Comparison of ENCODE assay signal across 12 cellular contexts in the genomic region with DNA sequence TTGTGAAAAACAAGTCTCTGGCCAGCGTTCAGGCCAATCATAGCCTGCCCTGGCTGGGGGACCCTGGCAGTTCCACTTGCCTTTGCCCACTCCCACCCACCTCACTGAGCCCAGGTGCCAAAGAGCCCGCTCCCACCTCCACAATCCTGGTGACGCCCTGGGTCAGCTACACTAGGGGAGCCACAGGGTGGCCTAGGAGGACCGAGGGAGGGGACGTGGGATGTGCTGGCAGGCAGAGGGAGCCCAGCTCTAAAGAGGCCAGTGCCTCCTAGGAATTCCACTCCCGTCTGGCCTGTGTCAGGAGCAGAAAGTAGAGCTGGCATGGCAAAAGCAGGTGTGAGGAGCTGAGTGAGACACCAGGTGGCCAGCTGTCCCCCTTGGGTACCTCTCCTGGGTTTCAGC. TPM values are rescaled to one million over a fixed set of nuclear protein-coding genes. Genes with fewer than 3 reads are reported as not detected.
A peak's percentile ranks its signal among the peaks of the same experiment; 100 is the strongest.
DNase-seq lines count a peak whose midpoint lies in the region; ATAC-seq and TF ChIP-seq lines count a peak whose summit lies in the region.
"Had no signal": no experiment of that assay in that cellular context is flagged by ENCODE, and none has a peak within 500 bp of the region (broad histone marks: within the 10 kb centered on the region; RNA-seq: fewer than 3 reads in every experiment).

No MANE protein-coding gene starts in this region.

- no peak overlapping the region for H3K56ac ChIP-seq in H9 (ENCODE audit: insufficient read length, low read depth, low read length)

- no peak overlapping the region for H3K27ac Mint-ChIP-seq in H9
- H3K27ac Mint-ChIP-seq: T-cell had no signal

- H3K9ac ChIP-seq in SK-N-SH (no peak overlapping the region), H9 (ENCODE audit: extremely low read depth, insufficient read length, low read length) (no peak overlapping the region)

- no peak overlapping the region for H3K23ac ChIP-seq in H9 (ENCODE audit: insufficient read length, low read depth, low read length)

- H3K4me2 ChIP-seq in SK-N-SH (no peak overlapping the region), H9 (ENCODE audit: insufficient read depth, insufficient read length, low read length) (no peak overlapping the region)

- WGBS in esophagus muscularis mucosa: 40% methylated on average over 6 of the region's 6 CpGs
- WGBS in lung, 2 donors: 65 to 80% methylated on average over 6 of the region's 6 CpGs
- WGBS in SK-N-SH (ENCODE audit: low lambda C conversion rate): 90% methylated on average over 6 of the region's 6 CpGs
- no CpG with 5 or more reads among the region's 6 CpGs for WGBS in H9 (ENCODE audit: extremely low coverage, insufficient read length, low lambda C conversion rate)

- H3K27me3 Mint-ChIP-seq in H9 (ENCODE audit: low read depth): peaks cover 7% of the 10 kb centered on the region

- TF ChIP-seq EP300 in esophagus muscularis mucosa (IDR thresholded peaks at IDR 0.05) (no peak), SK-N-SH (IDR thresholded peaks at IDR 0.05; ENCODE audit: borderline replicate concordance in 1 of 2, low read depth in 1 of 2, low read length in 1 of 2) (no peak)

- H3K9me3 ChIP-seq in HEK293 (ENCODE audit: control insufficient read depth, insufficient read depth, low read depth, low read length) (no peaks in the 10 kb centered on the region), esophagus muscularis mucosa (no peaks in the 10 kb centered on the region), lung (ENCODE audit: control insufficient read depth in 2 of 2, insufficient read depth in 1 of 2, low read length in 1 of 2) (no peaks in the 10 kb centered on the region), gastrocnemius medialis (no peaks in the 10 kb centered on the region), SK-N-SH (no peaks in the 10 kb centered on the region), H9 (ENCODE audit: control insufficient read depth, low read depth, low read length) (no peaks in the 10 kb centered on the region)
- H3K9me3 ChIP-seq: MG63 had no signal

- H3K4me1 ChIP-seq in HEK293 (ENCODE audit: control insufficient read depth, insufficient read depth, low read length): no peaks in the 10 kb centered on the region
- peaks cover 93 to 100% (median 100%) of the 10 kb centered on the region in 4 donors for H3K4me1 ChIP-seq in esophagus muscularis mucosa
- H3K4me1 ChIP-seq in lung (ENCODE audit: control insufficient read depth in 2 of 2, insufficient read depth in 2 of 2, low read length in 2 of 2): peaks cover 14 to 45% of the 10 kb centered on the region in 2 donors
- peaks cover 48 to 77% of the 10 kb centered on the region in 2 donors for H3K4me1 ChIP-seq in gastrocnemius medialis
- H3K4me1 ChIP-seq in SK-N-SH (ENCODE audit: control insufficient read depth in 1 of 2, insufficient read depth in 2 of 2, low read depth in 1 of 2, low read length in 1 of 2): peaks cover 3 to 56% of the 10 kb centered on the region in 2 experiments; a peak in 3 of 4 replicates
- H3K4me1 ChIP-seq in H9 (ENCODE audit: insufficient read depth, low read length): no peaks in the 10 kb centered on the region; the same call in 1 of the 2 replicates
- no peaks in the 10 kb centered on the region for H3K4me1 ChIP-seq in foreskin keratinocyte

- no peaks in the 10 kb centered on the region for H3K9me3 Mint-ChIP-seq in H9
- H3K9me3 Mint-ChIP-seq: T-cell had no signal

- H2AFZ ChIP-seq in SK-N-SH (ENCODE audit: low read depth) (no peak overlapping the region), H9 (ENCODE audit: low read length) (no peak overlapping the region)

- H4K20me1 ChIP-seq in SK-N-SH (ENCODE audit: insufficient read depth): peaks cover 82% of the 10 kb centered on the region
- no peaks in the 10 kb centered on the region for H4K20me1 ChIP-seq in H9 (ENCODE audit: control insufficient read depth, insufficient read depth, insufficient read length)

- no peak for TF ChIP-seq RAD21 in SK-N-SH (IDR thresholded peaks at IDR 0.05; ENCODE audit: low read length)

- H4K5ac ChIP-seq in H9 (ENCODE audit: insufficient read length, low read depth, low read length): no peak overlapping the region

- no peaks in the 10 kb centered on the region for H3F3A ChIP-seq in SK-N-SH (replicated peaks; ENCODE audit: insufficient read depth)

- no peak overlapping the region for H2BK12ac ChIP-seq in H9 (ENCODE audit: insufficient read length, low read depth, low read length)

- no peaks in the 10 kb centered on the region for H3K23me2 ChIP-seq in H9 (ENCODE audit: insufficient read length, low read depth, low read length, poor library complexity, severe bottlenecking)

- no peaks in the 10 kb centered on the region for H3K79me1 ChIP-seq in H9 (ENCODE audit: insufficient read depth, low read depth, low read length, poor library complexity, severe bottlenecking)

- no peaks in the 10 kb centered on the region for H3K36me3 Mint-ChIP-seq in H9 (ENCODE audit: insufficient read depth in 1 of 3, low read depth in 3 of 3)
- H3K36me3 Mint-ChIP-seq: T-cell had no signal

- no peak overlapping the region for H3K18ac ChIP-seq in H9 (ENCODE audit: insufficient read length, low read depth, low read length)

- peaks cover 16 to 18% of the 10 kb centered on the region in 2 experiments for H3K4me1 Mint-ChIP-seq in H9
- H3K4me1 Mint-ChIP-seq: T-cell had no signal

- intact Hi-C loops in esophagus muscularis mucosa (cut with DNase I): no loop called here
- intact Hi-C loops in gastrocnemius medialis (cut with DNase I; ENCODE audit: low total_unique reads): no loop called here

- in situ Hi-C loops in gastrocnemius medialis (cut with MboI; ENCODE audit: low sequenced_read_pairs in 4 of 4): no loop called here

- H3K4me3 ChIP-seq in HEK293 (ENCODE audit: low read depth, low read length) (no peak overlapping the region), esophagus muscularis mucosa (peak overlapping the region in 3 of 4 donors; percentile 3 to 17 (median 13)), lung (no peak overlapping the region), gastrocnemius medialis (no peak overlapping the region), SK-N-SH (ENCODE audit: low read depth in 2 of 2, low read length in 1 of 2) (no peak overlapping the region)
- H3K4me3 ChIP-seq: MG63 had no signal

- no peak for TF ChIP-seq POLR2A in esophagus muscularis mucosa (IDR thresholded peaks at IDR 0.05; ENCODE audit: low read depth)
- no peak for TF ChIP-seq POLR2A in gastrocnemius medialis (IDR thresholded peaks at IDR 0.05)

- H3T11ph ChIP-seq in H9 (ENCODE audit: low read length): no peak overlapping the region

- H4K8ac ChIP-seq in H9 (replicated peaks; ENCODE audit: insufficient read length, low read depth, low read length): no peak overlapping the region

- H2BK5ac ChIP-seq in H9 (ENCODE audit: insufficient read length, low read length): no peak overlapping the region

- no peak overlapping the region for H2BK20ac ChIP-seq in H9 (ENCODE audit: low read depth, low read length, poor library complexity, severe bottlenecking)

- H3K27ac ChIP-seq in HEK293 (ENCODE audit: extremely low read depth, low read depth, low read length) (no peak overlapping the region), esophagus muscularis mucosa (replicated peaks in 1 of 4) (peak overlapping the region; percentile 89 to 98 (median 97)), lung (ENCODE audit: low read depth in 1 of 2, low read length in 1 of 2) (peak overlapping the region; percentile 72 to 76), gastrocnemius medialis (peak overlapping the region; percentile 72 to 82 (median 77)), SK-N-SH (ENCODE audit: low read depth in 2 of 2, low read length in 1 of 2) (no peak overlapping the region; a peak in 1 of 4 replicates), H9 (ENCODE audit: insufficient read length, low read depth, low read length) (no peak overlapping the region), foreskin keratinocyte (no peak overlapping the region)

- ATAC-seq in lung (ENCODE audit: insufficient read depth, low FRiP score): no peak
- no peak for ATAC-seq in gastrocnemius medialis
- ATAC-seq in foreskin keratinocyte: no peak
- ATAC-seq: T-cell had no signal

- no peak overlapping the region for H2BK120ac ChIP-seq in H9 (ENCODE audit: low read depth, low read length, poor library complexity, severe bottlenecking)

- POLR2A ChIA-PET in HEK293 (lab: Yijun Ruan, JAX) (no interaction called here), SK-N-SH (lab: Yijun Ruan, JAX) (interaction anchor here (1.8 kb wide), 1 partner anchor 10 kb away, joined by 5 read pairs; no protein-coding TSS in a partner anchor)

- H3K4me3 Mint-ChIP-seq in H9: no peak overlapping the region
- H3K4me3 Mint-ChIP-seq: T-cell had no signal

- no peak overlapping the region for H3K14ac ChIP-seq in H9 (ENCODE audit: insufficient read depth, low read length)

- no peak overlapping the region for H4K91ac ChIP-seq in H9 (ENCODE audit: insufficient read length, low read depth, low read length)

- no peak overlapping the region for H2BK15ac ChIP-seq in H9 (ENCODE audit: low read depth, low read length)

- DNase-seq in esophagus muscularis mucosa (ENCODE audit: extremely low spot score): no peak
- no peak for DNase-seq in lung (ENCODE audit: low spot score)
- DNase-seq in gastrocnemius medialis: no peak
- DNase-seq in SK-N-SH: no peak
- no peak for DNase-seq in COLO668 (lab: John Stamatoyannopoulos, UW; ENCODE audit: unreplicated experiment)
- no peak for DNase-seq in H9
- no peak for DNase-seq in foreskin keratinocyte
- DNase-seq: activated CD4-positive, alpha-beta T cell treated with anti-CD3 and anti-CD28 coated beads, Interleukin-2, amount 50 U/mL, for 4 hours; activated naive CD4-positive, alpha-beta T cell treated with Interleukin-2 at 50 U/mL for 16 hours; MG63 had no signal

- no peak overlapping the region for H3K4ac ChIP-seq in H9 (ENCODE audit: low read depth, low read length)

- CTCF ChIA-PET in HEK293 (lab: Yijun Ruan, JAX) (no interaction called here), SK-N-SH (lab: Yijun Ruan, JAX) (interaction anchor here (1.0 to 4.1 kb wide), 9 partner anchors 10 to 167 kb away, joined by 3 to 17 read pairs (median 5); no protein-coding TSS in a partner anchor)

- no peaks in the 10 kb centered on the region for H3K9me2 ChIP-seq in SK-N-SH

- H3K27me3 ChIP-seq in esophagus muscularis mucosa (no peaks in the 10 kb centered on the region), lung (ENCODE audit: control insufficient read depth, insufficient read depth) (no peaks in the 10 kb centered on the region), gastrocnemius medialis (no peaks in the 10 kb centered on the region), SK-N-SH (ENCODE audit: insufficient read depth) (no peaks in the 10 kb centered on the region), H9 (ENCODE audit: insufficient read depth, low read length) (no peaks in the 10 kb centered on the region), foreskin keratinocyte (peaks cover 2% of the 10 kb centered on the region)
- H3K27me3 ChIP-seq: MG63 had no signal

- H3K36me3 ChIP-seq in HEK293 (ENCODE audit: control insufficient read depth in 2 of 2, insufficient read depth in 1 of 2, low read length in 2 of 2): no peaks in the 10 kb centered on the region
- no peaks in the 10 kb centered on the region for H3K36me3 ChIP-seq in esophagus muscularis mucosa
- H3K36me3 ChIP-seq in lung (ENCODE audit: control insufficient read depth in 2 of 2, insufficient read depth in 2 of 2, low read length in 2 of 2): no peaks in the 10 kb centered on the region
- no peaks in the 10 kb centered on the region for H3K36me3 ChIP-seq in gastrocnemius medialis
- peaks cover 3 to 7% of the 10 kb centered on the region in 2 experiments for H3K36me3 ChIP-seq in SK-N-SH (replicated peaks in 1 of 2; ENCODE audit: control insufficient read depth in 1 of 2, insufficient read depth in 2 of 2, low read length in 1 of 2)

- peaks cover 65% of the 10 kb centered on the region for H3K79me2 ChIP-seq in SK-N-SH (ENCODE audit: insufficient read depth)
- H3K79me2 ChIP-seq in H9 (ENCODE audit: insufficient read depth, low read length): no peaks in the 10 kb centered on the region

- H2AK5ac ChIP-seq in H9 (ENCODE audit: insufficient read length, low read length): no peak overlapping the region

- TF ChIP-seq CTCF in HEK293 (tag by site-specific recombination; IDR thresholded peaks at IDR 0.05) (no peak), esophagus muscularis mucosa (IDR thresholded peaks at IDR 0.05) (peak; percentile 31 to 47 (median 43)), lung (IDR thresholded peaks at IDR 0.05; ENCODE audit: control extremely low read depth, extremely low read depth) (no peak), gastrocnemius medialis (IDR thresholded peaks at IDR 0.05 in 4 of 5, conservative IDR thresholded peaks at IDR 0.05 in 1 of 5) (peak in 1 of 5 experiments; percentile 11), SK-N-SH (IDR thresholded peaks at IDR 0.05) (no peak), H9 (conservative IDR thresholded peaks at IDR 0.05) (no peak), foreskin keratinocyte (conservative IDR thresholded peaks at IDR 0.05) (no peak)

RNA-seq across cellular contexts. Expression of a gene that starts 49.3 kb away (rescaled TPM):
- 1,000 to 10,000 TPM; 1,001 to 2,170 (median 1,411) TPM for total RNA-seq in esophagus muscularis mucosa
- 100 to 1,000 TPM; 308 to 377 TPM for total RNA-seq in lung
- 100 to 1,000 TPM in 1 of 2 donors, 10 to 100 TPM in 1; 67.0 to 108 TPM for polyA plus RNA-seq in lung
- total RNA-seq in gastrocnemius medialis: 100 to 1,000 TPM; 407 to 670 (median 484) TPM
- polyA plus RNA-seq in SK-N-SH (2012; rRNA removed): 10.5 and 12.1 TPM in 2 replicates
- polyA plus RNA-seq in SK-N-SH (2012; cell fraction: cytosol; rRNA removed): 7.1 and 10.2 TPM in 2 replicates
- 34.1 and 40.8 TPM in 2 replicates for polyA plus RNA-seq in SK-N-SH (2012; cell fraction: nucleus; rRNA removed)
- total RNA-seq in H9 (2021): 3.2 and 3.4 TPM in 2 replicates
- 1.8 and 4.3 TPM in 2 replicates for total RNA-seq in foreskin keratinocyte
- 0.69 and 0.78 TPM in 2 replicates for polyA plus RNA-seq in foreskin keratinocyte

Comparison
In these comparisons a context has a peak if more than half of its experiments do, and no peak if none do; other contexts are left out.
1. H3K27ac ChIP-seq: peak in esophagus muscularis mucosa (4 of 4), lung (2 of 2) and gastrocnemius medialis (4 of 4); none in HEK293 (single experiment), SK-N-SH (0 of 2), H9 (single experiment) and foreskin keratinocyte (single experiment).
2. H3K4me3 ChIP-seq: peak in esophagus muscularis mucosa (3 of 4); none in HEK293 (single experiment), lung (single experiment), gastrocnemius medialis (0 of 4) and SK-N-SH (0 of 2).
3. CTCF ChIP-seq: peak in esophagus muscularis mucosa (3 of 3); none in HEK293 (single experiment), lung (single experiment), SK-N-SH (single experiment), H9 (single experiment) and foreskin keratinocyte (single experiment).
4. RNA of a gene that starts 49.3 kb away (total RNA-seq): 1,001 to 2,170 TPM in esophagus muscularis mucosa, 407 to 670 TPM in gastrocnemius medialis and 308 to 377 TPM in lung; 3.2 to 3.4 TPM in H9 and 1.8 to 4.3 TPM in foreskin keratinocyte; every median in the first group is over 10 times any median in the second.